ENCODE assay signal across 17 cellular contexts in genomic region chr1:91161749-91162148, GRCh38.
"Had no signal": no experiment of that assay in that cellular context is flagged by ENCODE, and none has a peak within 500 bp of the region (broad histone marks: within the 10 kb centered on the region; RNA-seq: fewer than 3 reads in every experiment).

No MANE protein-coding gene starts in this region.

- H3K9me3 ChIP-seq: gastrocnemius medialis, heart right ventricle, pancreas, psoas muscle, right lobe of liver, tibial nerve had no signal

- H3K27ac Mint-ChIP-seq: dendritic cell treated with granulocyte-macrophage colony-stimulating factor and Interleukin-4, amounts not matched to agents 40 ng/mL and 50 ng/mL, for 4 days; nephron; stimulated activated memory B cell treated with anti-CD40 and anti-IgM and Interleukin-4, amounts not matched to agents 10 μg/mL and 1 μg/mL and 100 μg/mL, for 72 hours; stimulated activated naive CD8-positive, alpha-beta T cell treated with anti-CD3 and anti-CD28 coated beads, Interleukin-15, Interleukin-2, amounts not matched to agents 100 ng/mL and 50 ng/mL, for 24 hours had no signal

- H3K36me3 ChIP-seq: gastrocnemius medialis, heart right ventricle, pancreas, right lobe of liver, tibial nerve had no signal

- DNase-seq: cerebellar nuclear complex; effector memory CD8-positive, alpha-beta T cell; gastrocnemius medialis; heart right ventricle; hypothalamus; kidney glomerular epithelial cell; occipital lobe; pancreas; psoas muscle; retina; right lobe of liver; stimulated activated CD4-positive, alpha-beta T cell treated with anti-CD3 and anti-CD28 coated beads, Interleukin-4, amount 100 ng/mL, for 1 hour had no signal

- H3K4me3 Mint-ChIP-seq: dendritic cell treated with granulocyte-macrophage colony-stimulating factor and Interleukin-4, amounts not matched to agents 40 ng/mL and 50 ng/mL, for 4 days; effector memory CD8-positive, alpha-beta T cell; nephron; stimulated activated memory B cell treated with anti-CD40 and anti-IgM and Interleukin-4, amounts not matched to agents 10 μg/mL and 1 μg/mL and 100 μg/mL, for 72 hours; stimulated activated naive CD8-positive, alpha-beta T cell treated with anti-CD3 and anti-CD28 coated beads, Interleukin-15, Interleukin-2, amounts not matched to agents 100 ng/mL and 50 ng/mL, for 24 hours had no signal

- H3K36me3 Mint-ChIP-seq: stimulated activated memory B cell treated with anti-CD40 and anti-IgM and Interleukin-4, amounts not matched to agents 10 μg/mL and 1 μg/mL and 100 μg/mL, for 72 hours had no signal

- H3K4me1 ChIP-seq: gastrocnemius medialis, heart right ventricle, pancreas, psoas muscle, right lobe of liver, tibial nerve had no signal

- H3K27ac ChIP-seq: gastrocnemius medialis, heart right ventricle, pancreas, psoas muscle, right lobe of liver, tibial nerve had no signal

- H3K27me3 Mint-ChIP-seq: effector memory CD8-positive, alpha-beta T cell; stimulated activated memory B cell treated with anti-CD40 and anti-IgM and Interleukin-4, amounts not matched to agents 10 μg/mL and 1 μg/mL and 100 μg/mL, for 72 hours; stimulated activated naive CD8-positive, alpha-beta T cell treated with anti-CD3 and anti-CD28 coated beads, Interleukin-15, Interleukin-2, amounts not matched to agents 100 ng/mL and 50 ng/mL, for 24 hours had no signal

- ATAC-seq: effector memory CD8-positive, alpha-beta T cell; gastrocnemius medialis; heart right ventricle; pancreas; psoas muscle; right lobe of liver; stimulated activated memory B cell treated with anti-CD40 and anti-IgM and Interleukin-4, amounts not matched to agents 10 μg/mL and 1 μg/mL and 100 μg/mL, for 72 hours had no signal

- H3K4me3 ChIP-seq: gastrocnemius medialis, heart right ventricle, pancreas, psoas muscle, right lobe of liver, tibial nerve had no signal

- H3K9me3 Mint-ChIP-seq: dendritic cell treated with granulocyte-macrophage colony-stimulating factor and Interleukin-4, amounts not matched to agents 40 ng/mL and 50 ng/mL, for 4 days; effector memory CD8-positive, alpha-beta T cell; nephron; stimulated activated memory B cell treated with anti-CD40 and anti-IgM and Interleukin-4, amounts not matched to agents 10 μg/mL and 1 μg/mL and 100 μg/mL, for 72 hours; stimulated activated naive CD8-positive, alpha-beta T cell treated with anti-CD3 and anti-CD28 coated beads, Interleukin-15, Interleukin-2, amounts not matched to agents 100 ng/mL and 50 ng/mL, for 24 hours had no signal

- H3K27me3 ChIP-seq: gastrocnemius medialis, heart right ventricle, pancreas, right lobe of liver, tibial nerve had no signal
